ENCODE assay signal across 20 cellular contexts in the genomic region with DNA sequence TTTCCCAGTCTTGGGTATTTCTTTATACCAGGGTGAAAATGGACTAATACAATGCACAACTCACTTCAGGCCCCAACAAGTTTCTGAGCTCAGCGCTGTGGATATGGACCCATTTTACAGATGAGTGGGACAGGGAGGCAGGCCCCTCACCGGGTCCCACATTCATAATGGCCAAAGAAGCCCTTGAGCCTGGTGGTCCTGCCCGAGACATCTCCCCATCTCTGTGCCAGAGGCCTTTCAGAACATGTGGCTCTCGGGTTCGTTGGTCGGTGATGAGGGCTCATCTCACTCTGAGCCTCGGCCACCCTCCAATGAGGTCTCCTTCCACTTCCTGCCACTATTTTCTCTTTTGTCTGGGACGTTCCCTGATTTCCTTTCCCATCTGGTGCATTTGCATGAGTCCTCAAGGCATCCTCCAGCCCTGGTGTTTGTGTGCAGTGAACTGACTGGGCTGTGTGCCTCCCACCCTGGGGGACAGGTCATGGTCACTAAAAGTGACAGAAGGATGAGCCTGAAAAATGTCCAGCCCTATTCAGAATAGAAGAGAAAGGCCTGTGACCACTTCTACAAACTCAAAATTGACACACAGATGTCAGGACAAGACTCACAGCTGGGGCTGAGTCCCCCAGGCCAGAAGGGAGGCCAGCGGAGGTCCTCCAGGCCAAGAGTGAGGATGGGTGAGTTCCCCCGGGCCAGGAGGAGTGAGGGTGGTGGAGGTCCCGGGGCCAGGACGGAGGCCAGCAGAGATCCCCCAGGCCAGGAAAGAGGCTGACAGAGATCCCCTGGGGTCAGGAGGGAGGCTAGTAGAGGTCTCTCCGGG.
DNase-seq lines count a peak whose midpoint lies in the region; ATAC-seq and TF ChIP-seq lines count a peak whose summit lies in the region.
"Had no signal": no experiment of that assay in that cellular context is flagged by ENCODE, and none has a peak within 500 bp of the region (broad histone marks: within the 10 kb centered on the region; RNA-seq: fewer than 3 reads in every experiment).

No MANE protein-coding gene starts in this region.

- H3K9me3 Mint-ChIP-seq in activated naive CD4-positive, alpha-beta T cell treated with anti-CD3 and anti-CD28 coated beads, Interleukin-2, amount 50 U/mL, for 72 hours = peaks cover 37 to 39% of the 10 kb centered on the region in 2 donors
- peaks cover 7% of the 10 kb centered on the region for H3K9me3 Mint-ChIP-seq in progenitor cell of endocrine pancreas (ENCODE audit: low read depth)
- H3K9me3 Mint-ChIP-seq in CD8-positive, alpha-beta T cell = peaks cover 23% of the 10 kb centered on the region
- peaks cover 27% of the 10 kb centered on the region for H3K9me3 Mint-ChIP-seq in stimulated activated memory B cell treated with anti-CD40 and anti-IgM and Interleukin-4, amounts not matched to agents 10 μg/mL and 1 μg/mL and 100 μg/mL, for 72 hours

- no peaks in the 10 kb centered on the region for H3K27me3 Mint-ChIP-seq in progenitor cell of endocrine pancreas
- no peaks in the 10 kb centered on the region for H3K27me3 Mint-ChIP-seq in CD8-positive, alpha-beta T cell (ENCODE audit: low read depth)
- H3K27me3 Mint-ChIP-seq in stimulated activated memory B cell treated with anti-CD40 and anti-IgM and Interleukin-4, amounts not matched to agents 10 μg/mL and 1 μg/mL and 100 μg/mL, for 72 hours = no peaks in the 10 kb centered on the region

- H3K4me1 ChIP-seq in Peyer's patch = peaks cover 0 to 8% (median 7%) of the 10 kb centered on the region in 4 donors
- H3K4me1 ChIP-seq in esophagus muscularis mucosa = peaks cover 0 to 8% (median 6%) of the 10 kb centered on the region in 4 donors
- peaks cover 26% of the 10 kb centered on the region for H3K4me1 ChIP-seq in CD8-positive, alpha-beta T cell (ENCODE audit: insufficient read depth, low read length)

- no peak for TF ChIP-seq CTCF in Peyer's patch (IDR thresholded peaks at IDR 0.05)
- no peak for TF ChIP-seq CTCF in esophagus muscularis mucosa (IDR thresholded peaks at IDR 0.05)
- no peak for TF ChIP-seq CTCF in progenitor cell of endocrine pancreas (IDR thresholded peaks at IDR 0.05; ENCODE audit: unreplicated experiment)
- no peak for TF ChIP-seq CTCF in CD8-positive, alpha-beta T cell (IDR thresholded peaks at IDR 0.05)

- 95% methylated on average over 12 of the region's 13 CpGs for WGBS in esophagus muscularis mucosa

- peaks cover 15% of the 10 kb centered on the region for H3K4me1 Mint-ChIP-seq in progenitor cell of endocrine pancreas (ENCODE audit: low read depth)
- H3K4me1 Mint-ChIP-seq in CD8-positive, alpha-beta T cell (ENCODE audit: low read depth) = peaks cover 32% of the 10 kb centered on the region
- peaks cover 23% of the 10 kb centered on the region for H3K4me1 Mint-ChIP-seq in stimulated activated memory B cell treated with anti-CD40 and anti-IgM and Interleukin-4, amounts not matched to agents 10 μg/mL and 1 μg/mL and 100 μg/mL, for 72 hours

- TF ChIP-seq EP300 in esophagus muscularis mucosa (IDR thresholded peaks at IDR 0.05) = no peak

- no peak for DNase-seq in activated naive CD4-positive, alpha-beta T cell treated with anti-CD3 and anti-CD28 coated beads, Interleukin-2, amount 50 U/mL, for 72 hours (ENCODE audit: low spot score in 2 of 2)
- no peak for DNase-seq in activated naive CD4-positive, alpha-beta T cell (lab: John Stamatoyannopoulos, UW)
- peak in 2 of 3 donors; percentile 22 to 40 for DNase-seq in Peyer's patch
- DNase-seq in esophagus muscularis mucosa (ENCODE audit: extremely low spot score) = peak; percentile 78
- no peak for DNase-seq in progenitor cell of endocrine pancreas (ENCODE audit: low spot score, unreplicated experiment)
- no peak for DNase-seq in CD8-positive, alpha-beta T cell
- DNase-seq: COR-L47, DMS153, EL, HFFc6, NCI-H1048, NCI-H1436 treated with DMSO at 0.1 percent for 48 hours, NCI-H2029 treated with DMSO at 0.1 percent for 48 hours, NCI-H510A, NCI-H82, PC-9 had no signal

- no peaks in the 10 kb centered on the region for H3K36me3 ChIP-seq in Peyer's patch
- no peaks in the 10 kb centered on the region for H3K36me3 ChIP-seq in esophagus muscularis mucosa
- no peaks in the 10 kb centered on the region for H3K36me3 ChIP-seq in CD8-positive, alpha-beta T cell (ENCODE audit: insufficient read depth, low read length)

- H3K4me3 ChIP-seq in Peyer's patch (no peak overlapping the region), esophagus muscularis mucosa (no peak overlapping the region)
- H3K4me3 ChIP-seq in CD8-positive, alpha-beta T cell (ENCODE audit: low read depth, low read length) = no peak overlapping the region
- H3K4me3 ChIP-seq: A549; BLaER1 treated with 17β-estradiol and CSF1 and Interleukin-3, amounts not matched to agents 10 nM and 100 nM; PC-9 had no signal

- intact Hi-C loops in esophagus muscularis mucosa (cut with DNase I) = no loop called here
- intact Hi-C loops in CD8-positive, alpha-beta T cell (cut with DNase I, micrococcal nuclease) = loop anchor here (5.0 kb wide), 2 partner anchors 133 to 477 kb away; a partner anchor contains a TSS

- POLR2A ChIA-PET in CD8-positive, alpha-beta T cell (lab: Charles Lee) = interaction anchor here (1.1 to 1.7 kb wide), 2 partner anchors 63 to 136 kb away, joined by 3 to 4 read pairs; a partner anchor contains a TSS

- no peak overlapping the region for H3K4me3 Mint-ChIP-seq in progenitor cell of endocrine pancreas (ENCODE audit: low read depth)
- H3K4me3 Mint-ChIP-seq in CD8-positive, alpha-beta T cell = no peak overlapping the region
- H3K4me3 Mint-ChIP-seq in stimulated activated memory B cell treated with anti-CD40 and anti-IgM and Interleukin-4, amounts not matched to agents 10 μg/mL and 1 μg/mL and 100 μg/mL, for 72 hours = no peak overlapping the region
- H3K4me3 Mint-ChIP-seq: HFFc6 had no signal

- no peak overlapping the region for H3K27ac ChIP-seq in Peyer's patch
- H3K27ac ChIP-seq in esophagus muscularis mucosa (replicated peaks in 1 of 4) = no peak overlapping the region
- H3K27ac ChIP-seq in CD8-positive, alpha-beta T cell (ENCODE audit: low read depth, low read length) = no peak overlapping the region
- H3K27ac ChIP-seq: A549; BLaER1 treated with 17β-estradiol and CSF1 and Interleukin-3, amounts not matched to agents 10 nM and 100 nM; PC-9 had no signal

- CTCF ChIA-PET in CD8-positive, alpha-beta T cell (lab: Charles Lee) = no interaction called here

- H3K9me3 ChIP-seq in Peyer's patch (peaks cover 0 to 31% (median 2%) of the 10 kb centered on the region in 4 donors), esophagus muscularis mucosa (peaks cover 0 to 22% (median 8%) of the 10 kb centered on the region in 4 donors)
- peaks cover 11% of the 10 kb centered on the region for H3K9me3 ChIP-seq in CD8-positive, alpha-beta T cell (ENCODE audit: low read length)

- TF ChIP-seq POLR2A in Peyer's patch (IDR thresholded peaks at IDR 0.05) = no peak
- no peak for TF ChIP-seq POLR2A in esophagus muscularis mucosa (IDR thresholded peaks at IDR 0.05; ENCODE audit: low read depth)

- H3K27ac Mint-ChIP-seq in activated naive CD4-positive, alpha-beta T cell treated with anti-CD3 and anti-CD28 coated beads, Interleukin-2, amount 50 U/mL, for 72 hours = peak overlapping the region; percentile 44 to 85
- peak overlapping the region; percentile 6 for H3K27ac Mint-ChIP-seq in progenitor cell of endocrine pancreas
- H3K27ac Mint-ChIP-seq in CD8-positive, alpha-beta T cell = no peak overlapping the region
- no peak overlapping the region for H3K27ac Mint-ChIP-seq in stimulated activated memory B cell treated with anti-CD40 and anti-IgM and Interleukin-4, amounts not matched to agents 10 μg/mL and 1 μg/mL and 100 μg/mL, for 72 hours
- H3K27ac Mint-ChIP-seq: HFFc6 had no signal

- H3K36me3 Mint-ChIP-seq in activated naive CD4-positive, alpha-beta T cell treated with anti-CD3 and anti-CD28 coated beads, Interleukin-2, amount 50 U/mL, for 72 hours = peaks cover 41 to 43% of the 10 kb centered on the region in 2 donors
- H3K36me3 Mint-ChIP-seq in progenitor cell of endocrine pancreas (ENCODE audit: insufficient read depth) = no peaks in the 10 kb centered on the region
- H3K36me3 Mint-ChIP-seq in CD8-positive, alpha-beta T cell = peaks cover 18% of the 10 kb centered on the region
- H3K36me3 Mint-ChIP-seq in stimulated activated memory B cell treated with anti-CD40 and anti-IgM and Interleukin-4, amounts not matched to agents 10 μg/mL and 1 μg/mL and 100 μg/mL, for 72 hours = peaks cover 8% of the 10 kb centered on the region

- H3K27me3 ChIP-seq in Peyer's patch (no peaks in the 10 kb centered on the region), esophagus muscularis mucosa (no peaks in the 10 kb centered on the region)
- H3K27me3 ChIP-seq in CD8-positive, alpha-beta T cell (ENCODE audit: insufficient read depth, low read length) = no peaks in the 10 kb centered on the region
- H3K27me3 ChIP-seq: BLaER1 treated with 17β-estradiol and CSF1 and Interleukin-3, amounts not matched to agents 10 nM and 100 nM had no signal

- ATAC-seq in activated naive CD4-positive, alpha-beta T cell treated with anti-CD3 and anti-CD28 coated beads, Interleukin-2, amount 50 U/mL, for 72 hours = no peak
- ATAC-seq in GM19035 (IDR thresholded peaks at IDR 0.05; ENCODE audit: unreplicated experiment) = no peak
- ATAC-seq in CD8-positive, alpha-beta T cell = no peak
- no peak for ATAC-seq in stimulated activated memory B cell treated with anti-CD40 and anti-IgM and Interleukin-4, amounts not matched to agents 10 μg/mL and 1 μg/mL and 100 μg/mL, for 72 hours
- ATAC-seq: A549 had no signal

Comparison
In these comparisons a context has a peak if more than half of its experiments do, and no peak if none do; other contexts are left out.
1. DNase-seq: peak in Peyer's patch (2 of 3) and esophagus muscularis mucosa (single experiment); none in activated naive CD4-positive, alpha-beta T cell treated with anti-CD3 and anti-CD28 coated beads, Interleukin-2, amount 50 U/mL, for 72 hours (0 of 2), activated naive CD4-positive, alpha-beta T cell (0 of 4), progenitor cell of endocrine pancreas (single experiment) and CD8-positive, alpha-beta T cell (0 of 7).
2. H3K27ac Mint-ChIP-seq: peak in activated naive CD4-positive, alpha-beta T cell treated with anti-CD3 and anti-CD28 coated beads, Interleukin-2, amount 50 U/mL, for 72 hours (2 of 2) and progenitor cell of endocrine pancreas (single experiment); none in CD8-positive, alpha-beta T cell (single experiment) and stimulated activated memory B cell treated with anti-CD40 and anti-IgM and Interleukin-4, amounts not matched to agents 10 μg/mL and 1 μg/mL and 100 μg/mL, for 72 hours (single experiment).